In the genomic region with DNA sequence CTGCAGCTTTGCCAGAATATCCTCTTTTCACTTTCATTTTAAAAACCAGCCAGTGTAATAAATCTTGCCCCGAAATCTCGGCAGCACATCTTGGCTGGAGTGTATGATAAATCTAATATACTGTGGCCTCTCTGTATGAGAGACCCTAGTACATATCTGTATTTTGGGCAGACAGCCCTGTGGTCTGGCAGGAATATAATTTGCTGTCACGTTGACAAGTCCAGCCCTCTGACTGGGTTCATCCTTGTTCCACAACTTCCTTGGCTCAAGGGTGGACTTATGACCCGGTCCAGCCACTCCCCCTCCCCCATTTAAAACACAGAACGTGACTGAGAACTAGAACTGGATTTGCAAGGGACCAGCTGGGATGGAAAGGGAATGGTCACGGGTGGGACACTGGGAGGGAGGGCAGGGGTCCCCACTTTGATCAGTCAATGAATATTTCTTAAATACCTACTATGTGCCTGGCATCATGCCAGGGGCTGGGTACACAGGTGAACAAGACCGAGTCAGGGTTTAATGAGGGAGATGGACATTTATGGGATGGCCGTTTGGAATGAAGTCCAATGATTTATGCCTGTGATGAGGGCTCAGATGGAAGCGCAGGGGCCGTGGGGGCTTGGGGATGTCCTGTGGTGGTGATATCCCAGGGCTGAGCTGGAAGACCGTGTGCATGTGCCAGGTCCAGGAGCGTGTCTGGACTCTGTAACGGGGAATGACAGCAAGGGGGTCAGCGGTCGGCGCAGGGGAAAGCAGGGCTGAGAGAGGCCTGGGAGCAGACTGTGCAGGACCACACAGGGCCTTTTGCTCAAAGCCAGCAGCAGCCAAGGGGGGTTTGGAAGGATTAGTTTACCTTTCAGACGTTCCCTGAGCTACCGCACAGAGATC, we compare ENCODE assay signal across 1 cellular context.
A peak's percentile ranks its signal among the peaks of the same experiment; 100 is the strongest.
TF ChIP-seq lines count a peak whose summit lies in the region.

No MANE protein-coding gene starts in this region.

TF ChIP-seq in SK-N-SH, 30 proteins besides CTCF, POLR2A, EP300 and RAD21 (continued from another document):
- TF ChIP-seq, protein P1, sequence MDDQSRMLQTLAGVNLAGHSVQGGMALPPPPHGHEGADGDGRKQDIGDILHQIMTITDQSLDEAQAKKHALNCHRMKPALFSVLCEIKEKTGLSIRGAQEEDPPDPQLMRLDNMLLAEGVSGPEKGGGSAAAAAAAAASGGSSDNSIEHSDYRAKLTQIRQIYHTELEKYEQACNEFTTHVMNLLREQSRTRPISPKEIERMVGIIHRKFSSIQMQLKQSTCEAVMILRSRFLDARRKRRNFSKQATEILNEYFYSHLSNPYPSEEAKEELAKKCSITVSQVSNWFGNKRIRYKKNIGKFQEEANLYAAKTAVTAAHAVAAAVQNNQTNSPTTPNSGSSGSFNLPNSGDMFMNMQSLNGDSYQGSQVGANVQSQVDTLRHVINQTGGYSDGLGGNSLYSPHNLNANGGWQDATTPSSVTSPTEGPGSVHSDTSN (IDR thresholded peaks at IDR 0.05) = peak; percentile 16; the same call in 1 of the 2 replicates
- TF ChIP-seq TEAD4 (IDR thresholded peaks at IDR 0.05; ENCODE audit: borderline replicate concordance, insufficient read depth) (no peak; the same call in 1 of the 2 replicates), MXI1 (IDR thresholded peaks at IDR 0.05; ENCODE audit: low read depth, low read length) (peak; percentile 48), NRF1 (IDR thresholded peaks at IDR 0.05; ENCODE audit: low read depth, low read length) (no peak), POLR2AphosphoS5 (IDR thresholded peaks at IDR 0.05; ENCODE audit: low read depth, low read length) (no peak), FOXJ3 (CRISPR knock-in tag; IDR thresholded peaks at IDR 0.05) (peak; percentile 69), TCF12 (IDR thresholded peaks at IDR 0.05) (peak; percentile 44), CHD2 (IDR thresholded peaks at IDR 0.05; ENCODE audit: low read length, partially characterized antibody) (peak; percentile 21), SMC3 (IDR thresholded peaks at IDR 0.05; ENCODE audit: low read depth, low read length) (peak; percentile 20; the same call in 1 of the 2 replicates), RFX5 (IDR thresholded peaks at IDR 0.05; ENCODE audit: low read length) (no peak), TAF1 (IDR thresholded peaks at IDR 0.05; ENCODE audit: borderline replicate concordance, low read depth, low read length) (no peak), YY1 (IDR thresholded peaks at IDR 0.05; ENCODE audit: low read depth) (no peak), GABPA (IDR thresholded peaks at IDR 0.05; ENCODE audit: low read depth) (no peak), NFIC (IDR thresholded peaks at IDR 0.05; ENCODE audit: borderline replicate concordance) (peak; percentile 2; the same call in 1 of the 2 replicates), ELF1 (IDR thresholded peaks at IDR 0.05) (no peak), GATA2 (CRISPR knock-in tag; IDR thresholded peaks at IDR 0.05) (peak; percentile 86)
- TF ChIP-seq, protein P2, sequence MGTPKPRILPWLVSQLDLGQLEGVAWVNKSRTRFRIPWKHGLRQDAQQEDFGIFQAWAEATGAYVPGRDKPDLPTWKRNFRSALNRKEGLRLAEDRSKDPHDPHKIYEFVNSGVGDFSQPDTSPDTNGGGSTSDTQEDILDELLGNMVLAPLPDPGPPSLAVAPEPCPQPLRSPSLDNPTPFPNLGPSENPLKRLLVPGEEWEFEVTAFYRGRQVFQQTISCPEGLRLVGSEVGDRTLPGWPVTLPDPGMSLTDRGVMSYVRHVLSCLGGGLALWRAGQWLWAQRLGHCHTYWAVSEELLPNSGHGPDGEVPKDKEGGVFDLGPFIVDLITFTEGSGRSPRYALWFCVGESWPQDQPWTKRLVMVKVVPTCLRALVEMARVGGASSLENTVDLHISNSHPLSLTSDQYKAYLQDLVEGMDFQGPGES (IDR thresholded peaks at IDR 0.05; ENCODE audit: low read depth, low read length) = no peak
- TF ChIP-seq, protein P3, sequence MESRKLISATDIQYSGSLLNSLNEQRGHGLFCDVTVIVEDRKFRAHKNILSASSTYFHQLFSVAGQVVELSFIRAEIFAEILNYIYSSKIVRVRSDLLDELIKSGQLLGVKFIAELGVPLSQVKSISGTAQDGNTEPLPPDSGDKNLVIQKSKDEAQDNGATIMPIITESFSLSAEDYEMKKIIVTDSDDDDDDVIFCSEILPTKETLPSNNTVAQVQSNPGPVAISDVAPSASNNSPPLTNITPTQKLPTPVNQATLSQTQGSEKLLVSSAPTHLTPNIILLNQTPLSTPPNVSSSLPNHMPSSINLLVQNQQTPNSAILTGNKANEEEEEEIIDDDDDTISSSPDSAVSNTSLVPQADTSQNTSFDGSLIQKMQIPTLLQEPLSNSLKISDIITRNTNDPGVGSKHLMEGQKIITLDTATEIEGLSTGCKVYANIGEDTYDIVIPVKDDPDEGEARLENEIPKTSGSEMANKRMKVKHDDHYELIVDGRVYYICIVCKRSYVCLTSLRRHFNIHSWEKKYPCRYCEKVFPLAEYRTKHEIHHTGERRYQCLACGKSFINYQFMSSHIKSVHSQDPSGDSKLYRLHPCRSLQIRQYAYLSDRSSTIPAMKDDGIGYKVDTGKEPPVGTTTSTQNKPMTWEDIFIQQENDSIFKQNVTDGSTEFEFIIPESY (IDR thresholded peaks at IDR 0.05; ENCODE audit: borderline replicate concordance, low read depth) = no peak
- TF ChIP-seq, protein P4, sequence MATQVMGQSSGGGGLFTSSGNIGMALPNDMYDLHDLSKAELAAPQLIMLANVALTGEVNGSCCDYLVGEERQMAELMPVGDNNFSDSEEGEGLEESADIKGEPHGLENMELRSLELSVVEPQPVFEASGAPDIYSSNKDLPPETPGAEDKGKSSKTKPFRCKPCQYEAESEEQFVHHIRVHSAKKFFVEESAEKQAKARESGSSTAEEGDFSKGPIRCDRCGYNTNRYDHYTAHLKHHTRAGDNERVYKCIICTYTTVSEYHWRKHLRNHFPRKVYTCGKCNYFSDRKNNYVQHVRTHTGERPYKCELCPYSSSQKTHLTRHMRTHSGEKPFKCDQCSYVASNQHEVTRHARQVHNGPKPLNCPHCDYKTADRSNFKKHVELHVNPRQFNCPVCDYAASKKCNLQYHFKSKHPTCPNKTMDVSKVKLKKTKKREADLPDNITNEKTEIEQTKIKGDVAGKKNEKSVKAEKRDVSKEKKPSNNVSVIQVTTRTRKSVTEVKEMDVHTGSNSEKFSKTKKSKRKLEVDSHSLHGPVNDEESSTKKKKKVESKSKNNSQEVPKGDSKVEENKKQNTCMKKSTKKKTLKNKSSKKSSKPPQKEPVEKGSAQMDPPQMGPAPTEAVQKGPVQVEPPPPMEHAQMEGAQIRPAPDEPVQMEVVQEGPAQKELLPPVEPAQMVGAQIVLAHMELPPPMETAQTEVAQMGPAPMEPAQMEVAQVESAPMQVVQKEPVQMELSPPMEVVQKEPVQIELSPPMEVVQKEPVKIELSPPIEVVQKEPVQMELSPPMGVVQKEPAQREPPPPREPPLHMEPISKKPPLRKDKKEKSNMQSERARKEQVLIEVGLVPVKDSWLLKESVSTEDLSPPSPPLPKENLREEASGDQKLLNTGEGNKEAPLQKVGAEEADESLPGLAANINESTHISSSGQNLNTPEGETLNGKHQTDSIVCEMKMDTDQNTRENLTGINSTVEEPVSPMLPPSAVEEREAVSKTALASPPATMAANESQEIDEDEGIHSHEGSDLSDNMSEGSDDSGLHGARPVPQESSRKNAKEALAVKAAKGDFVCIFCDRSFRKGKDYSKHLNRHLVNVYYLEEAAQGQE (IDR thresholded peaks at IDR 0.05; ENCODE audit: low read depth, low read length) = no peak
- TF ChIP-seq, protein P5, sequence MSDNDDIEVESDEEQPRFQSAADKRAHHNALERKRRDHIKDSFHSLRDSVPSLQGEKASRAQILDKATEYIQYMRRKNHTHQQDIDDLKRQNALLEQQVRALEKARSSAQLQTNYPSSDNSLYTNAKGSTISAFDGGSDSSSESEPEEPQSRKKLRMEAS (IDR thresholded peaks at IDR 0.05; ENCODE audit: low read depth) = no peak
- TF ChIP-seq, protein P6, sequence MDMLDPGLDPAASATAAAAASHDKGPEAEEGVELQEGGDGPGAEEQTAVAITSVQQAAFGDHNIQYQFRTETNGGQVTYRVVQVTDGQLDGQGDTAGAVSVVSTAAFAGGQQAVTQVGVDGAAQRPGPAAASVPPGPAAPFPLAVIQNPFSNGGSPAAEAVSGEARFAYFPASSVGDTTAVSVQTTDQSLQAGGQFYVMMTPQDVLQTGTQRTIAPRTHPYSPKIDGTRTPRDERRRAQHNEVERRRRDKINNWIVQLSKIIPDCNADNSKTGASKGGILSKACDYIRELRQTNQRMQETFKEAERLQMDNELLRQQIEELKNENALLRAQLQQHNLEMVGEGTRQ (IDR thresholded peaks at IDR 0.05; ENCODE audit: borderline replicate concordance, low read depth, low read length) = no peak
